In genomic region chr2:67752964-67753363, GRCh38 we compare ENCODE assay signal across 1 cellular context.
A peak's percentile ranks its signal among the peaks of the same experiment; 100 is the strongest.
TF ChIP-seq lines count a peak whose summit lies in the region.

No MANE protein-coding gene starts in this region.

TF ChIP-seq in SK-N-SH, 30 proteins besides CTCF, POLR2A, EP300 and RAD21 (continued from another document):
- no peak for TF ChIP-seq USF1 (IDR thresholded peaks at IDR 0.05; ENCODE audit: borderline replicate concordance, low read depth)
- TF ChIP-seq USF2 (IDR thresholded peaks at IDR 0.05; ENCODE audit: borderline replicate concordance, low read depth, low read length) = no peak
- TF ChIP-seq MAX (IDR thresholded peaks at IDR 0.05; ENCODE audit: low read depth) = no peak
- no peak for TF ChIP-seq RXRA (IDR thresholded peaks at IDR 0.05; ENCODE audit: borderline replicate concordance, low read depth)
- no peak for TF ChIP-seq REST (IDR thresholded peaks at IDR 0.05; ENCODE audit: low read depth, low read length)
- TF ChIP-seq FOXJ3 (CRISPR knock-in tag; IDR thresholded peaks at IDR 0.05) = no peak
- TF ChIP-seq RFX5 (IDR thresholded peaks at IDR 0.05; ENCODE audit: low read length) = no peak
- peak; percentile 49; the same call in 1 of the 2 replicates for TF ChIP-seq TEAD4 (IDR thresholded peaks at IDR 0.05; ENCODE audit: borderline replicate concordance, insufficient read depth)
- TF ChIP-seq IRF3 (IDR thresholded peaks at IDR 0.05; ENCODE audit: low read depth, low read length) = no peak
- TF ChIP-seq EZH2phosphoT487 (IDR thresholded peaks at IDR 0.05; ENCODE audit: borderline replicate concordance, low read depth) = no peak
- TF ChIP-seq JUND (IDR thresholded peaks at IDR 0.05) = peak; percentile 41; the same call in 1 of the 2 replicates
- no peak for TF ChIP-seq SMC3 (IDR thresholded peaks at IDR 0.05; ENCODE audit: low read depth, low read length)
- peak; percentile 59 for TF ChIP-seq NFIC (IDR thresholded peaks at IDR 0.05; ENCODE audit: borderline replicate concordance)
- TF ChIP-seq ELF1 (IDR thresholded peaks at IDR 0.05) = no peak
- TF ChIP-seq FOSL2 (IDR thresholded peaks at IDR 0.05; ENCODE audit: borderline replicate concordance, low read depth) = peak; percentile 23; the same call in 1 of the 2 replicates
- peak; percentile 80; the same call in 1 of the 2 replicates for TF ChIP-seq POLR2AphosphoS5 (IDR thresholded peaks at IDR 0.05; ENCODE audit: low read depth, low read length)
- no peak for TF ChIP-seq NRF1 (IDR thresholded peaks at IDR 0.05; ENCODE audit: low read depth, low read length)
- no peak for TF ChIP-seq SIN3A (IDR thresholded peaks at IDR 0.05; ENCODE audit: borderline replicate concordance, low read depth, low read length)
- TF ChIP-seq PBX3 (IDR thresholded peaks at IDR 0.05) = peak; percentile 82
